In the genomic region with DNA sequence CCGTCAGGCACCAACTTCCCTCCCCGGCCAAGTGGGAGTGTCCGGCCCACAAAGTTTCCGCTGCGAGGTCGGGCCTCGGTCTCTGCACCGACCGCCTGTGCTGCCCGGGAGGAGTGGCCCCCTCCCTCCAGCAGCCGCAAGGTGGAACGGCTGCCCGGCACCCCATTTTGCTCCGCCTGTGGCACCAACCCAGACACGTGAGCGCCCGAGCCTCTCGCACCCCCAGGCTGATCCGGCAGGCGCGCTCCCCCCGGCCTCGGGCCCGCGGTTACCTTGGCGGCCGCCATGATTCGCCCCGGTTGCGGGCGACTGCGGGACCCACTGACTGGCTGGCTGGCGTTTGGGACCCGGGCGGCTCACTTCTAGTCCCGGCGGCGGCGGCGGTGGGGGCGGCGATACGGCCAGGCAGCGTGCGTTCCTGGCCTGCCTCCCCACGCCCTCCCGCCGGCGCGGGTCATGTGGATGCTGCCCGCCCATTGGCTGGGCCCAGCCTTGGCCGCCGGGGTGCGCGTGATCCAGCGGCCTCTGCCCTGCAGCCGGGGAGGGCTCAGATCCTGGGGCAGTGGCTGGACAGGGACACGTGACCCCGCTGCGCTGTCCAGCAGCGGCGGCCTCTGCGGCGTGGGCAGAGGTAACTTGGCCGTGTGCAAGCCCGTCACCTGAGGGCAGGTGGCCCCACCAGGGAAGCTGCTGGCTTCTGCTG, we compare ENCODE assay signal across 8 cellular contexts. TPM values are rescaled to one million over a fixed set of nuclear protein-coding genes. Genes with fewer than 3 reads are reported as not detected.
A peak's percentile ranks its signal among the peaks of the same experiment; 100 is the strongest.
DNase-seq lines count a peak whose midpoint lies in the region; ATAC-seq and TF ChIP-seq lines count a peak whose summit lies in the region.

A gene with protein sequence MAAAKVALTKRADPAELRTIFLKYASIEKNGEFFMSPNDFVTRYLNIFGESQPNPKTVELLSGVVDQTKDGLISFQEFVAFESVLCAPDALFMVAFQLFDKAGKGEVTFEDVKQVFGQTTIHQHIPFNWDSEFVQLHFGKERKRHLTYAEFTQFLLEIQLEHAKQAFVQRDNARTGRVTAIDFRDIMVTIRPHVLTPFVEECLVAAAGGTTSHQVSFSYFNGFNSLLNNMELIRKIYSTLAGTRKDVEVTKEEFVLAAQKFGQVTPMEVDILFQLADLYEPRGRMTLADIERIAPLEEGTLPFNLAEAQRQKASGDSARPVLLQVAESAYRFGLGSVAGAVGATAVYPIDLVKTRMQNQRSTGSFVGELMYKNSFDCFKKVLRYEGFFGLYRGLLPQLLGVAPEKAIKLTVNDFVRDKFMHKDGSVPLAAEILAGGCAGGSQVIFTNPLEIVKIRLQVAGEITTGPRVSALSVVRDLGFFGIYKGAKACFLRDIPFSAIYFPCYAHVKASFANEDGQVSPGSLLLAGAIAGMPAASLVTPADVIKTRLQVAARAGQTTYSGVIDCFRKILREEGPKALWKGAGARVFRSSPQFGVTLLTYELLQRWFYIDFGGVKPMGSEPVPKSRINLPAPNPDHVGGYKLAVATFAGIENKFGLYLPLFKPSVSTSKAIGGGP (minus strand): TSS at position 429 of the 703 bp plus-strand sequence. CDS start 142 bp downstream, at position 287.

- H3K9me3 Mint-ChIP-seq in chondrocyte (ENCODE audit: low read depth): peaks cover 1% of the 10 kb centered on the region

- ATAC-seq in GM18870 (IDR thresholded peaks at IDR 0.05; ENCODE audit: unreplicated experiment): peak; percentile 47
- peak; percentile 77 for ATAC-seq in HG03108 (IDR thresholded peaks at IDR 0.05; ENCODE audit: unreplicated experiment)

- peak within 1 kb of the TSS; percentile 96 for H3K27ac Mint-ChIP-seq in chondrocyte (ENCODE audit: unreplicated experiment)

- DNase-seq in AG08396 (ENCODE audit: low spot score) (peak; percentile 99), NCI-H446 (lab: John Stamatoyannopoulos, UW) (peak; percentile 41 to 77), chondrocyte (ENCODE audit: low spot score) (peak; percentile 94), kidney tubule cell (ENCODE audit: low spot score) (peak; percentile 94)
- peak; percentile 43 to 51 for DNase-seq in activated CD4-positive, alpha-beta T cell treated with anti-CD3 and anti-CD28 coated beads for 24 hours (ENCODE audit: low read depth in 2 of 2)
- DNase-seq in stimulated activated CD4-positive, alpha-beta T cell treated with anti-CD3 and anti-CD28 coated beads, Interleukin-1b, Interleukin-23, amount 100 ng/mL, for 48 hours: peak; percentile 66

- TF ChIP-seq CTCF in chondrocyte (IDR thresholded peaks at IDR 0.05): no peak

- no peaks in the 10 kb centered on the region for H3K27me3 Mint-ChIP-seq in chondrocyte (ENCODE audit: low read depth)

- peaks cover 28% of the 10 kb centered on the region for H3K4me1 Mint-ChIP-seq in chondrocyte (ENCODE audit: low read depth)

- H3K4me3 Mint-ChIP-seq in chondrocyte (ENCODE audit: unreplicated experiment): peak within 1 kb of the TSS; percentile 93

- no peaks in the 10 kb centered on the region for H3K36me3 Mint-ChIP-seq in chondrocyte (ENCODE audit: low read depth)

RNA-seq across cellular contexts. Expression of the gene that starts here (rescaled TPM):
- 25.6 to 33.8 TPM (median 26.6 TPM) in 3 replicates for total RNA-seq in chondrocyte

Comparison
In these comparisons a context has a peak if more than half of its experiments do, and no peak if none do; other contexts are left out.
1. Peak in every context shown above with its lines: DNase-seq and ATAC-seq.
2. DNase-seq: peak in every context shown above with its lines; median percentile 99 in AG08396; 94 in chondrocyte; 94 in kidney tubule cell; 66 in stimulated activated CD4-positive, alpha-beta T cell treated with anti-CD3 and anti-CD28 coated beads, Interleukin-1b, Interleukin-23, amount 100 ng/mL, for 48 hours; 59 in NCI-H446; 47 in activated CD4-positive, alpha-beta T cell treated with anti-CD3 and anti-CD28 coated beads for 24 hours.